21 cellular contexts compared by ENCODE assay signal in the genomic region with DNA sequence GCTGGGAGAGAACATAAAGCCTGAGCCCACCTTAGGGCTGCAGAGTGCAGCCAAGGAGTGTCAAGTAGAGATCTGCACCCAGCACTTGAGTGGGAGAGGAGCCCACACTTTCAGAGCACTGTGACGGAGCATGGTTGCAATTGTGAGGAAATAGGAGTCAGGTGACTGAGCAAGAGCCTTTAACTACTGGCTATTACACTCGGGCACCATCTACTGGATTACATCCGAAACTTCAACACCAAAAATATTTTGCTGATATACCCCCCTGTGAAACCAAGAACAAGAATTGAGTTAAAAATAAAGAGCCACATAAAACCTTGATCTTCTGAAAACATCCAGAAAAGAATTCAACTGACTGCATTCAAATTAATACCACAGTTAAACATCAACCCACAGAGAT.
DNase-seq lines count a peak whose midpoint lies in the region; ATAC-seq and TF ChIP-seq lines count a peak whose summit lies in the region.
"Had no signal": no experiment of that assay in that cellular context is flagged by ENCODE, and none has a peak within 500 bp of the region (broad histone marks: within the 10 kb centered on the region; RNA-seq: fewer than 3 reads in every experiment).

No MANE protein-coding gene starts in this region.

- H3K27ac Mint-ChIP-seq in activated naive CD4-positive, alpha-beta T cell treated with anti-CD3 and anti-CD28 coated beads, Interleukin-2, amount 10 ng/mL, durations not matched to agents 7 days and 5 days: no peak overlapping the region
- H3K27ac Mint-ChIP-seq: HFFc6, memory B cell had no signal

- no peak for ATAC-seq in GM21360 (IDR thresholded peaks at IDR 0.05; ENCODE audit: unreplicated experiment)
- ATAC-seq: gastrocnemius medialis had no signal

- no peaks in the 10 kb centered on the region for H3K27me3 Mint-ChIP-seq in activated naive CD4-positive, alpha-beta T cell treated with anti-CD3 and anti-CD28 coated beads, Interleukin-2, amount 10 ng/mL, durations not matched to agents 7 days and 5 days
- H3K27me3 Mint-ChIP-seq: memory B cell had no signal

- H3K27me3 ChIP-seq in KMS-11 (ENCODE audit: insufficient read depth, low read depth): no peaks in the 10 kb centered on the region
- no peaks in the 10 kb centered on the region for H3K27me3 ChIP-seq in OCI-LY3 (ENCODE audit: low read depth, low read length)
- H3K27me3 ChIP-seq: gastrocnemius medialis, right atrium auricular region had no signal

- peaks cover 3% of the 10 kb centered on the region for H3K9me3 Mint-ChIP-seq in activated naive CD4-positive, alpha-beta T cell treated with anti-CD3 and anti-CD28 coated beads, Interleukin-2, amount 10 ng/mL, durations not matched to agents 7 days and 5 days

- no peaks in the 10 kb centered on the region for H3K9me3 ChIP-seq in OCI-LY3 (ENCODE audit: insufficient read depth, low read length)
- H3K9me3 ChIP-seq: gastrocnemius medialis, right atrium auricular region had no signal

- H3K79me2 ChIP-seq in KMS-11 (ENCODE audit: insufficient read depth, low read depth) (no peaks in the 10 kb centered on the region), OCI-LY3 (ENCODE audit: low read length) (no peaks in the 10 kb centered on the region)

- H3K27ac ChIP-seq in KMS-11 (no peak overlapping the region), OCI-LY3 (ENCODE audit: low read length) (no peak overlapping the region)
- H3K27ac ChIP-seq: gastrocnemius medialis, right atrium auricular region, SK-N-MC had no signal

- H3K36me3 Mint-ChIP-seq in activated naive CD4-positive, alpha-beta T cell treated with anti-CD3 and anti-CD28 coated beads, Interleukin-2, amount 10 ng/mL, durations not matched to agents 7 days and 5 days: no peaks in the 10 kb centered on the region
- H3K36me3 Mint-ChIP-seq: memory B cell had no signal

- H3K4me2 ChIP-seq in KMS-11 (no peak overlapping the region; the same call in 1 of the 2 replicates), OCI-LY3 (ENCODE audit: low read length) (peak overlapping the region; percentile 71)

- CTCF ChIA-PET in activated naive CD4-positive, alpha-beta T cell treated with anti-CD3 and anti-CD28 coated beads, Interleukin-2, amount 10 ng/mL, durations not matched to agents 7 days and 5 days (lab: Charles Lee): no interaction called here

- no peak overlapping the region for H3K4me3 Mint-ChIP-seq in activated naive CD4-positive, alpha-beta T cell treated with anti-CD3 and anti-CD28 coated beads, Interleukin-2, amount 10 ng/mL, durations not matched to agents 7 days and 5 days
- H3K4me3 Mint-ChIP-seq: HFFc6, memory B cell, neural crest cell had no signal

- H3K9ac ChIP-seq in KMS-11: no peak overlapping the region
- H3K9ac ChIP-seq in OCI-LY3 (ENCODE audit: low read length): no peak overlapping the region

- peak overlapping the region; percentile 32; the same call in 1 of the 2 replicates for H2AFZ ChIP-seq in KMS-11 (ENCODE audit: low read depth)
- H2AFZ ChIP-seq in OCI-LY3 (ENCODE audit: low read depth, low read length): peak overlapping the region; percentile 89

- no peaks in the 10 kb centered on the region for H4K20me1 ChIP-seq in KMS-11 (ENCODE audit: insufficient read depth)
- H4K20me1 ChIP-seq in OCI-LY3 (ENCODE audit: insufficient read depth, low read length): no peaks in the 10 kb centered on the region

- H3K4me1 ChIP-seq in KMS-11 (ENCODE audit: low read depth, poor library complexity, severe bottlenecking) (peaks cover 12% of the 10 kb centered on the region), OCI-LY3 (ENCODE audit: low read length) (peaks cover 4% of the 10 kb centered on the region)
- H3K4me1 ChIP-seq: gastrocnemius medialis, right atrium auricular region had no signal

- TF ChIP-seq CTCF in KMS-11 (conservative IDR thresholded peaks at IDR 0.05; ENCODE audit: low read depth, low read length) (peak; percentile 81), OCI-LY3 (IDR thresholded peaks at IDR 0.05; ENCODE audit: low read depth, low read length) (peak; percentile 53)

- H3K36me3 ChIP-seq in KMS-11 (ENCODE audit: insufficient read depth) (no peaks in the 10 kb centered on the region), OCI-LY3 (replicated peaks; ENCODE audit: low read depth, low read length) (no peaks in the 10 kb centered on the region)
- H3K36me3 ChIP-seq: gastrocnemius medialis, right atrium auricular region had no signal

- H3K4me3 ChIP-seq in KMS-11 (IDR thresholded peaks at IDR 0.05; ENCODE audit: insufficient read depth, low read depth, low read length) (no peak overlapping the region), OCI-LY3 (ENCODE audit: low read length) (peak overlapping the region; percentile 52; the same call in 1 of the 2 replicates)
- H3K4me3 ChIP-seq: gastrocnemius medialis, right atrium auricular region, SK-N-MC had no signal

- DNase-seq in SIG-M5 treated with dmso at 0.1 percent for 504 hours (lab: John Stamatoyannopoulos, UW; ENCODE audit: unreplicated experiment) (peak; percentile 56), SIG-M5 (lab: John Stamatoyannopoulos, UW) (no peak), iPS-NIHi7 (ENCODE audit: extremely low spot score) (peak; percentile 16), putamen (ENCODE audit: low spot score) (no peak)
- DNase-seq in activated naive CD4-positive, alpha-beta T cell treated with anti-CD3 and anti-CD28 coated beads, Interleukin-2, amount 10 ng/mL, durations not matched to agents 7 days and 5 days: no peak
- DNase-seq: activated CD8-positive, alpha-beta memory T cell treated with anti-CD3 and anti-CD28 coated beads for 24 hours; activated effector memory CD4-positive, alpha-beta T cell treated with Interleukin-2 at 50 U/mL for 16 hours; anterior cingulate cortex; gastrocnemius medialis; HFFc6; KG1; NCI-H2081; NCI-H748 treated with DMSO at 0.1 percent for 48 hours; stimulated activated CD4-positive, alpha-beta T cell treated with anti-CD3 and anti-CD28 coated beads, Interleukin-1b, Interleukin-23, amount 100 ng/mL, for 48 hours had no signal

- H3K4me1 Mint-ChIP-seq in activated naive CD4-positive, alpha-beta T cell treated with anti-CD3 and anti-CD28 coated beads, Interleukin-2, amount 10 ng/mL, durations not matched to agents 7 days and 5 days: no peaks in the 10 kb centered on the region
- H3K4me1 Mint-ChIP-seq: memory B cell, neural crest cell had no signal

Comparison
In these comparisons a context has a peak if more than half of its experiments do, and no peak if none do; other contexts are left out.
1. DNase-seq: peak in SIG-M5 treated with dmso at 0.1 percent for 504 hours (single experiment) and iPS-NIHi7 (single experiment); none in SIG-M5 (single experiment), putamen (single experiment) and activated naive CD4-positive, alpha-beta T cell treated with anti-CD3 and anti-CD28 coated beads, Interleukin-2, amount 10 ng/mL, durations not matched to agents 7 days and 5 days (single experiment).